In genomic region chr5:16661713-16662112, GRCh38 we compare ENCODE assay signal across 20 cellular contexts. TPM values are rescaled to one million over a fixed set of nuclear protein-coding genes. Genes with fewer than 3 reads are reported as not detected.
DNase-seq lines count a peak whose midpoint lies in the region; ATAC-seq, FAIRE-seq and TF ChIP-seq lines count a peak whose summit lies in the region.
"Had no signal": no experiment of that assay in that cellular context is flagged by ENCODE, and none has a peak within 500 bp of the region (broad histone marks: within the 10 kb centered on the region; RNA-seq: fewer than 3 reads in every experiment).

No MANE protein-coding gene starts in this region.

- TF ChIP-seq EP300 in HepG2 (IDR thresholded peaks at IDR 0.05; ENCODE audit: low read depth in 2 of 2, low read length in 2 of 2) (no peak), HepG2 (CRISPR knock-in tag; IDR thresholded peaks at IDR 0.05; ENCODE audit: borderline replicate concordance) (no peak), K562 (IDR thresholded peaks at IDR 0.05; ENCODE audit: low read length) (no peak), ovary (IDR thresholded peaks at IDR 0.05) (no peak)

- POLR2A ChIA-PET in HepG2 (lab: Yijun Ruan, JAX) (interaction anchor here (0.6 kb wide), 1 partner anchor 195 kb away, joined by 3 read pairs; no protein-coding TSS in a partner anchor), K562 (lab: Yijun Ruan, JAX) (no interaction called here)

- no peak for TF ChIP-seq POLR2A in HepG2 (IDR thresholded peaks at IDR 0.05; ENCODE audit: insufficient read depth in 1 of 2, low read depth in 2 of 2, low read length in 2 of 2)
- no peak for TF ChIP-seq POLR2A in right lobe of liver (IDR thresholded peaks at IDR 0.05)
- TF ChIP-seq POLR2A in K562 (conservative IDR thresholded peaks at IDR 0.05), result no peak
- no peak for TF ChIP-seq POLR2A in ovary (IDR thresholded peaks at IDR 0.05)

- H3K9ac ChIP-seq in HepG2 (ENCODE audit: insufficient read depth, low read depth, low read length) (no peak overlapping the region), K562 (ENCODE audit: insufficient read depth in 1 of 2, low read depth in 2 of 2, low read length in 2 of 2) (no peak overlapping the region)
- H3K9ac ChIP-seq: BLaER1 treated with 17β-estradiol and CSF1 and Interleukin-3, amounts not matched to agents 10 nM and 100 nM had no signal

- H3K4me1 ChIP-seq in HepG2 (ENCODE audit: insufficient read depth, low read length), result no peaks in the 10 kb centered on the region
- H3K4me1 ChIP-seq in right lobe of liver, result no peaks in the 10 kb centered on the region
- H3K4me1 ChIP-seq in K562 (replicated peaks in 1 of 2; ENCODE audit: control insufficient read depth in 2 of 2, insufficient read depth in 2 of 2, low read length in 2 of 2), result no peaks in the 10 kb centered on the region
- peaks cover 9% of the 10 kb centered on the region for H3K4me1 ChIP-seq in ovary (ENCODE audit: insufficient read depth)
- H3K4me1 ChIP-seq: A549 had no signal

- H4K20me1 ChIP-seq in HepG2 (ENCODE audit: insufficient read depth, low read length), result no peaks in the 10 kb centered on the region
- H4K20me1 ChIP-seq in K562 (replicated peaks; ENCODE audit: control insufficient read depth, insufficient read depth, low read length), result no peaks in the 10 kb centered on the region
- H4K20me1 ChIP-seq: BLaER1 treated with 17β-estradiol and CSF1 and Interleukin-3, amounts not matched to agents 10 nM and 100 nM had no signal

- H3K27ac ChIP-seq in HepG2 (ENCODE audit: extremely low read length, insufficient read depth, low read length) (no peak overlapping the region), right lobe of liver (no peak overlapping the region), K562 (ENCODE audit: extremely low read depth, low read depth, low read length) (no peak overlapping the region), ovary (no peak overlapping the region)
- H3K27ac ChIP-seq: 22Rv1; A549; BLaER1 treated with 17β-estradiol and CSF1 and Interleukin-3, amounts not matched to agents 10 nM and 100 nM; C4-2B had no signal

- DNase-seq in HepG2 (ENCODE audit: low spot score), result no peak
- DNase-seq in right lobe of liver, result no peak
- no peak for DNase-seq in K562 (ENCODE audit: extremely low read depth in 1 of 4, low spot score in 3 of 4)
- DNase-seq in SIG-M5 treated with dmso at 0.1 percent for 504 hours (lab: John Stamatoyannopoulos, UW; ENCODE audit: unreplicated experiment), result no peak
- DNase-seq in ovary, result no peak
- DNase-seq: AML-193; Caco-2; Calu3; CD4-positive, alpha-beta T cell; CD8-positive, alpha-beta T cell; DMS79 treated with DMSO at 0.1 percent for 48 hours; GF-D8 had no signal

- no peaks in the 10 kb centered on the region; a peak in 2 of 5 replicates for H3K27me3 ChIP-seq in HepG2 (ENCODE audit: control insufficient read depth in 1 of 2, insufficient read depth in 2 of 2, low read length in 2 of 2)
- H3K27me3 ChIP-seq in right lobe of liver, result no peaks in the 10 kb centered on the region
- H3K27me3 ChIP-seq in K562 (ENCODE audit: control insufficient read depth in 2 of 2, insufficient read depth in 2 of 2, low read length in 2 of 2), result peaks cover 0 to 6% of the 10 kb centered on the region in 2 experiments; a peak in 3 of 5 replicates
- no peaks in the 10 kb centered on the region for H3K27me3 ChIP-seq in ovary
- H3K27me3 ChIP-seq: BLaER1 treated with 17β-estradiol and CSF1 and Interleukin-3, amounts not matched to agents 10 nM and 100 nM had no signal

- intact Hi-C loops in HepG2 (cut with micrococcal nuclease; ENCODE audit: unreplicated experiment), result no loop called here
- intact Hi-C loops in right lobe of liver (cut with DNase I), result no loop called here
- intact Hi-C loops in K562 (cut with micrococcal nuclease), result loop anchor here (10.0 kb wide), 1 partner anchor 177 kb away; no protein-coding TSS in a partner anchor
- intact Hi-C loops in ovary (cut with DNase I), result loop anchor here in 1 of 4 donors (10.0 kb wide), 1 partner anchor 713 kb away; no protein-coding TSS in a partner anchor

- H2AFZ ChIP-seq in HepG2 (ENCODE audit: low read length), result no peak overlapping the region
- H2AFZ ChIP-seq in K562 (ENCODE audit: low read depth, low read length), result no peak overlapping the region

- no peak; the same call in 2 of the 3 replicates for ATAC-seq in HepG2
- no peak for ATAC-seq in right lobe of liver
- no peak for ATAC-seq in K562
- ATAC-seq: CD8-positive, alpha-beta T cell had no signal

- no peaks in the 10 kb centered on the region for H3K9me1 ChIP-seq in K562 (ENCODE audit: control insufficient read depth, insufficient read depth, low read length)

- CTCF ChIA-PET in HepG2 (lab: Yijun Ruan, JAX; ENCODE audit: low intra/inter-chr PET ratio, low total read pairs), result no interaction called here
- CTCF ChIA-PET in K562 (lab: Yijun Ruan, JAX; ENCODE audit: low intra/inter-chr PET ratio), result no interaction called here

- BruUV-seq in HepG2 (replicated peaks; lab: Mats Ljungman, UMichigan), result no TSS peak
- BruUV-seq in K562 (replicated peaks; lab: Mats Ljungman, UMichigan), result no TSS peak

- peaks cover 7 to 14% of the 10 kb centered on the region in 2 experiments; a peak in 4 of 5 replicates for H3K36me3 ChIP-seq in HepG2 (replicated peaks in 1 of 2; ENCODE audit: control insufficient read depth in 1 of 2, insufficient read depth in 2 of 2, low read length in 2 of 2)
- no peaks in the 10 kb centered on the region for H3K36me3 ChIP-seq in right lobe of liver
- no peaks in the 10 kb centered on the region for H3K36me3 ChIP-seq in K562 (ENCODE audit: control insufficient read depth, insufficient read depth, low read length)
- H3K36me3 ChIP-seq in ovary, result no peaks in the 10 kb centered on the region
- H3K36me3 ChIP-seq: BLaER1 treated with 17β-estradiol and CSF1 and Interleukin-3, amounts not matched to agents 10 nM and 100 nM had no signal

- FAIRE-seq in HepG2 (lab: Jason Lieb, UNC) (no peak), K562 (lab: Jason Lieb, UNC) (no peak)
- FAIRE-seq: A549, D721Med, G401.6, GM12891, GM19239 had no signal

- H3K79me2 ChIP-seq in HepG2 (ENCODE audit: insufficient read depth, low read length) (no peaks in the 10 kb centered on the region), K562 (ENCODE audit: control insufficient read depth, insufficient read depth, low read length) (no peaks in the 10 kb centered on the region)

- TF ChIP-seq RAD21 in HepG2 (CRISPR knock-in tag; IDR thresholded peaks at IDR 0.05) (no peak), K562 (CRISPR knock-in tag; conservative IDR thresholded peaks at IDR 0.05 in 1 of 2, IDR thresholded peaks at IDR 0.05 in 1 of 2) (no peak)

- TF ChIP-seq CTCF in HepG2 (CRISPR knock-in tag; IDR thresholded peaks at IDR 0.05) (no peak), right lobe of liver (IDR thresholded peaks at IDR 0.05) (no peak), K562 (IDR thresholded peaks at IDR 0.05 in 2 of 3, conservative IDR thresholded peaks at IDR 0.05 in 1 of 3; ENCODE audit: insufficient read depth in 2 of 3, low read depth in 1 of 3, low read length in 3 of 3) (no peak), ovary (IDR thresholded peaks at IDR 0.05) (no peak)

- in situ Hi-C loops in HepG2 (cut with HindIII; ENCODE audit: extremely low pct_ligation_motif_present, low pct_unique_long_range_greater_than_20kb) (loop anchor here (10.0 kb wide), 1 partner anchor 177 kb away; no protein-coding TSS in a partner anchor), K562 (cut with MboI) (no loop called here)

- 2% methylated on average over 2 of the region's 2 CpGs for WGBS in HepG2 (ENCODE audit: low lambda C conversion rate)
- WGBS in right lobe of liver (ENCODE audit: insufficient coverage, low coverage, low lambda C conversion rate, missing lambda C conversion rate), result 81% methylated on average over 2 of the region's 2 CpGs
- 0% methylated on average over 2 of the region's 2 CpGs for WGBS in K562 (ENCODE audit: insufficient coverage, low coverage, missing lambda C conversion rate)
- 91 to 98% (median 97%) methylated on average over 2 of the region's 2 CpGs for WGBS in ovary, 3 donors

- H3K4me2 ChIP-seq in HepG2 (ENCODE audit: low read depth, low read length) (no peak overlapping the region), K562 (ENCODE audit: insufficient read depth, low read length) (no peak overlapping the region)
- H3K4me2 ChIP-seq: A549; BLaER1 treated with 17β-estradiol and CSF1 and Interleukin-3, amounts not matched to agents 10 nM and 100 nM had no signal

- H3K4me3 ChIP-seq in HepG2 (replicated peaks in 1 of 3; ENCODE audit: insufficient read depth in 1 of 3, low read depth in 2 of 3, low read length in 3 of 3) (no peak overlapping the region), right lobe of liver (no peak overlapping the region), K562 (no peak overlapping the region), ovary (no peak overlapping the region)
- H3K4me3 ChIP-seq: A549; BLaER1 treated with 17β-estradiol and CSF1 and Interleukin-3, amounts not matched to agents 10 nM and 100 nM had no signal

- H3K9me3 ChIP-seq in HepG2 (ENCODE audit: low read length) (no peaks in the 10 kb centered on the region), right lobe of liver (no peaks in the 10 kb centered on the region), K562 (replicated peaks; ENCODE audit: control insufficient read depth, insufficient read depth, low read depth, low read length) (no peaks in the 10 kb centered on the region), ovary (no peaks in the 10 kb centered on the region)
- H3K9me3 ChIP-seq: A549, Caco-2 had no signal

RNA-seq across cellular contexts. Expression of gene RETREG1, which starts 44.9 kb away (rescaled TPM):
- total RNA-seq in HepG2 (2016; rRNA removed; fragmentation: Illumina TruSeq; extraction: Trizol), result not detected in 2 replicates
- total RNA-seq in HepG2 (2016; cell fraction: cytosol; rRNA removed; fragmentation: Illumina TruSeq; extraction: Trizol; ENCODE audit: low read depth), result not detected in 2 replicates
- total RNA-seq in HepG2 (2016; cell fraction: insoluble cytoplasmic fraction; rRNA removed; fragmentation: Illumina TruSeq; extraction: Trizol), result not detected in 2 replicates
- not detected in 2 replicates for total RNA-seq in HepG2 (2016; cell fraction: membrane; rRNA removed; fragmentation: Illumina TruSeq; extraction: Trizol)
- total RNA-seq in HepG2 (2016; cell fraction: nucleus; rRNA removed; fragmentation: Illumina TruSeq; extraction: Trizol), result not detected in 2 replicates
- polyA plus RNA-seq in HepG2 (2011; rRNA removed), result 0.07 TPM in 1 of 2 replicates, not detected in the other
- 0.09 TPM in 1 of 2 replicates, not detected in the other for polyA plus RNA-seq in HepG2 (2011; cell fraction: cytosol; rRNA removed)
- polyA plus RNA-seq in HepG2 (2011; cell fraction: nucleus; rRNA removed), result not detected in 2 replicates
- polyA plus RNA-seq in HepG2 (2012), result not detected in 2 replicates
- polyA plus RNA-seq in HepG2 (2016; cell fraction: cytosol; fragmentation: Illumina TruSeq; extraction: Trizol; ENCODE audit: low read depth), result not detected in 2 replicates
- not detected in 2 replicates for polyA plus RNA-seq in HepG2 (2016; cell fraction: insoluble cytoplasmic fraction; fragmentation: Illumina TruSeq; extraction: Trizol; ENCODE audit: low read depth)
- polyA plus RNA-seq in HepG2 (2016; cell fraction: membrane; fragmentation: Illumina TruSeq; extraction: Trizol; ENCODE audit: low read depth), result not detected in 2 replicates
- not detected in 2 replicates for polyA plus RNA-seq in HepG2 (2016; cell fraction: nucleus; fragmentation: Illumina TruSeq; extraction: Trizol; ENCODE audit: insufficient read depth, low read depth)
- 4.4 TPM in 1 of 2 replicates, not detected in the other for polyA minus RNA-seq in HepG2 (2011; rRNA and poly(A)+ RNA removed; ENCODE audit: low replicate concordance)
- not detected in 2 replicates for polyA minus RNA-seq in HepG2 (2011; cell fraction: cytosol; rRNA and poly(A)+ RNA removed)
- polyA minus RNA-seq in HepG2 (2011; cell fraction: nucleus; rRNA and poly(A)+ RNA removed), result not detected in 2 replicates
- total RNA-seq in right lobe of liver, result 10 to 100 TPM; 17.2 to 70.8 (median 30.2) TPM
- total RNA-seq in K562 (2011; cell fraction: chromatin; rRNA removed; ENCODE audit: low replicate concordance), result not detected in 2 replicates
- not detected in 2 replicates for total RNA-seq in K562 (2011; cell fraction: nucleolus; rRNA removed)
- total RNA-seq in K562 (2011; cell fraction: nucleoplasm; rRNA removed), result not detected in 2 replicates
- not detected in 2 replicates for total RNA-seq in K562 (2014; rRNA removed)
- 0.04 TPM in 1 of 2 replicates, not detected in the other for total RNA-seq in K562 (2014; rRNA removed; fragmentation: Illumina TruSeq; extraction: Trizol)
- total RNA-seq in K562 (2015; rRNA removed; fragmentation: Illumina TruSeq; extraction: Trizol), result not detected in 2 replicates
- 0.20 TPM in 2 replicates for total RNA-seq in K562 (2021)
- not detected in 2 replicates for polyA plus RNA-seq in K562 (2011; rRNA removed)
- polyA plus RNA-seq in K562 (2011; cell fraction: cytosol; rRNA removed), result not detected in 2 replicates
- not detected in 2 replicates for polyA plus RNA-seq in K562 (2011; cell fraction: nucleus; rRNA removed)
- polyA plus RNA-seq in K562 (2012), result 0.21 and 0.26 TPM in 2 replicates
- polyA plus RNA-seq in K562 (2014; fragmentation: Illumina TruSeq; extraction: Trizol), result not detected in 2 replicates
- under 1 TPM; 0.01 to 0.13 TPM for polyA plus RNA-seq in K562 (2014; fragmentation: Nextera tagmentation; extraction: Ambion mirVana)
- not detected in 2 replicates for polyA plus RNA-seq in K562 (2014; rRNA removed)
- polyA minus RNA-seq in K562 (2011; rRNA and poly(A)+ RNA removed), result not detected in 2 replicates
- not detected in 2 replicates for polyA minus RNA-seq in K562 (2011; cell fraction: cytosol; rRNA and poly(A)+ RNA removed)
- polyA minus RNA-seq in K562 (2011; cell fraction: nucleus; rRNA and poly(A)+ RNA removed), result not detected in 2 replicates
- 10 to 100 TPM in 1 of 7 donors, 1 to 10 TPM in 6; 2.0 to 20.0 (median 4.8) TPM for total RNA-seq in ovary
- 1 to 10 TPM; 1.0 to 2.7 TPM for polyA plus RNA-seq in ovary
